Comparison of ENCODE assay signal across 8 cellular contexts in the genomic region with DNA sequence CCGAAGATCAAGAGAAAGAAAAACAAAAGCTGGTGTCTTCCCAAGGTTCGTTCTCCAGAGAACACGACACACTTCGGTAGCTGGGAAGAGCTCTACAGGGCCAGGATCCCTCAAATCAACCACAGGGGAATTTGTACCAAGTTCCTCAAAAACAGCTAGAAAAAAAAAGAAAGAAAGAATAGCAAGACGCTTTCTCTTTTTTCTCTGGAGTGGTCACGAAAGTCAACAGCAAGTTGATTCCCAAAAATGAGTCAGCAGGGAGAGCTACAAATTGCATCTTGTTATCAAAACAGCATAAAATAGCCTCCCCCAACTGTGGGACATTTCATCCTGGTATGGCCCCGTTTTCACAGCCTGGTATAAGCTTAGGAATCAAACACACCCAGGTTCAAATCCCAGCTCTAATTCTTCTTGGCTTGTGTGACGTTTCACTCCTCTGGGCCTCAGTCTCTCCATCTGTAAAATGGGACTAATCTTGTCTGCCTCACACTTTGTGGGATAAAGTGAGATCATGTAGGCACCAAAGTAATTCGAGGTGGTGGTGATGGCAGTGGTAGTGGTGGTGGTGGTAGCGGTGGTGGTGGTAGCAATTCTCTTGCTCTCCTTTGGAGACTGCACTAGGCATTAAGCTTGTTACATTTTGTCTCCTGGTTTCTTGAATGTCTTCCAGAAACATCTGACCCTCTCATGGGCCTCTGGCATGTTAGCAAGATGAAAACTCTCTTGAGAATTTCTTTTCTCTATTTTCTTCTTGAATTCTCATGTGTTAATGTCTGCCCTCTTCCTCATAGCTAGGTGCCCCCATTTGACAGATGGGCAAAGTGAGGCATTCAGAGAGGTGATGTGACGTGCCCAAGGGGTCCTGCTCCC. TPM values are rescaled to one million over a fixed set of nuclear protein-coding genes. Genes with fewer than 3 reads are reported as not detected.
DNase-seq lines count a peak whose midpoint lies in the region; ATAC-seq and TF ChIP-seq lines count a peak whose summit lies in the region.

No MANE protein-coding gene starts in this region.

- TF ChIP-seq EP300 in tibial nerve (IDR thresholded peaks at IDR 0.05) = no peak

- no peaks in the 10 kb centered on the region for H3K9me3 Mint-ChIP-seq in GM23338
- H3K9me3 Mint-ChIP-seq in activated T-helper 1 cell treated with anti-CD3 and anti-CD28 coated beads, Interleukin-12 subunit alpha, Interleukin-12 subunit beta, Interleukin-2, Interleukin-4 antibody, amounts not matched to agents 30 ng/mL and 10 ng/mL and 1 ng/mL, durations not matched to agents 14 hours and 24 hours and 36 hours = no peaks in the 10 kb centered on the region

- H3K79me2 ChIP-seq in GM23338 (replicated peaks; ENCODE audit: insufficient read depth) = no peaks in the 10 kb centered on the region

- peaks cover 5% of the 10 kb centered on the region for H3K27me3 Mint-ChIP-seq in GM23338 (ENCODE audit: insufficient read depth, low read depth, poor library complexity)
- H3K27me3 Mint-ChIP-seq in activated T-helper 1 cell treated with anti-CD3 and anti-CD28 coated beads, Interleukin-12 subunit alpha, Interleukin-12 subunit beta, Interleukin-2, Interleukin-4 antibody, amounts not matched to agents 30 ng/mL and 10 ng/mL and 1 ng/mL, durations not matched to agents 14 hours and 24 hours and 36 hours (ENCODE audit: insufficient read depth) = no peaks in the 10 kb centered on the region

- H3F3A ChIP-seq in GM23338 (replicated peaks; ENCODE audit: low read depth) = no peaks in the 10 kb centered on the region

- no peak for TF ChIP-seq POLR2A in tibial nerve (IDR thresholded peaks at IDR 0.05)

- DNase-seq in GM23338 (ENCODE audit: low spot score) (no peak), lower lobe of right lung (no peak), NCI-H1417 (lab: John Stamatoyannopoulos, UW) (no peak), tibial nerve (ENCODE audit: low spot score in 2 of 2) (no peak), DMS114 treated with DMSO at 0.1 percent for 48 hours (lab: John Stamatoyannopoulos, UW; ENCODE audit: unreplicated experiment) (no peak), NCI-H2107 (lab: John Stamatoyannopoulos, UW) (no peak)
- DNase-seq in activated T-helper 1 cell treated with anti-CD3 and anti-CD28 coated beads, Interleukin-12 subunit alpha, Interleukin-12 subunit beta, Interleukin-2, Interleukin-4 antibody, amounts not matched to agents 30 ng/mL and 10 ng/mL and 1 ng/mL, durations not matched to agents 14 hours and 24 hours and 36 hours (ENCODE audit: low spot score) = no peak

- TF ChIP-seq CTCF in GM23338 (conservative IDR thresholded peaks at IDR 0.05; ENCODE audit: low read depth in 2 of 2) (no peak), lower lobe of right lung (IDR thresholded peaks at IDR 0.05) (no peak), tibial nerve (IDR thresholded peaks at IDR 0.05) (no peak)

- H4K20me1 ChIP-seq in BLaER1 treated with 17β-estradiol and CSF1 and Interleukin-3, amounts not matched to agents 10 nM and 100 nM = peaks cover 0 to 24% (median 0%) of the 10 kb centered on the region in 11 experiments; a peak in 5 of 22 replicates
- no peaks in the 10 kb centered on the region for H4K20me1 ChIP-seq in GM23338 (replicated peaks; ENCODE audit: insufficient read depth)

- H3K4me1 Mint-ChIP-seq in GM23338 = peaks cover 6% of the 10 kb centered on the region; the same call in 2 of the 3 replicates
- peaks cover 58% of the 10 kb centered on the region for H3K4me1 Mint-ChIP-seq in activated T-helper 1 cell treated with anti-CD3 and anti-CD28 coated beads, Interleukin-12 subunit alpha, Interleukin-12 subunit beta, Interleukin-2, Interleukin-4 antibody, amounts not matched to agents 30 ng/mL and 10 ng/mL and 1 ng/mL, durations not matched to agents 14 hours and 24 hours and 36 hours (ENCODE audit: low read depth)

- H3K27ac Mint-ChIP-seq in GM23338 = no peak overlapping the region; the same call in 1 of the 2 replicates
- H3K27ac Mint-ChIP-seq in activated T-helper 1 cell treated with anti-CD3 and anti-CD28 coated beads, Interleukin-12 subunit alpha, Interleukin-12 subunit beta, Interleukin-2, Interleukin-4 antibody, amounts not matched to agents 30 ng/mL and 10 ng/mL and 1 ng/mL, durations not matched to agents 14 hours and 24 hours and 36 hours = peak overlapping the region; percentile 83

- no peaks in the 10 kb centered on the region for H3K36me3 ChIP-seq in BLaER1 treated with 17β-estradiol and CSF1 and Interleukin-3, amounts not matched to agents 10 nM and 100 nM
- H3K36me3 ChIP-seq in GM23338 (ENCODE audit: insufficient read depth) (no peaks in the 10 kb centered on the region), lower lobe of right lung (no peaks in the 10 kb centered on the region), tibial nerve (no peaks in the 10 kb centered on the region)

- peak overlapping the region; percentile 83 to 97 (median 94) for H3K4me2 ChIP-seq in BLaER1 treated with 17β-estradiol and CSF1 and Interleukin-3, amounts not matched to agents 10 nM and 100 nM
- H3K4me2 ChIP-seq in GM23338 = no peak overlapping the region

- H3K36me3 Mint-ChIP-seq in GM23338 (ENCODE audit: low read depth) = no peaks in the 10 kb centered on the region
- H3K36me3 Mint-ChIP-seq in activated T-helper 1 cell treated with anti-CD3 and anti-CD28 coated beads, Interleukin-12 subunit alpha, Interleukin-12 subunit beta, Interleukin-2, Interleukin-4 antibody, amounts not matched to agents 30 ng/mL and 10 ng/mL and 1 ng/mL, durations not matched to agents 14 hours and 24 hours and 36 hours (ENCODE audit: low read depth) = peaks cover 29% of the 10 kb centered on the region

- WGBS in tibial nerve, 2 donors = 44% methylated on average over 11 of the region's 11 CpGs

- peak overlapping the region in 4 of 10 experiments; percentile 2 to 75 (median 38); a peak in 5 of 20 replicates for H3K4me3 ChIP-seq in BLaER1 treated with 17β-estradiol and CSF1 and Interleukin-3, amounts not matched to agents 10 nM and 100 nM
- no peak overlapping the region for H3K4me3 ChIP-seq in GM23338
- H3K4me3 ChIP-seq in lower lobe of right lung = no peak overlapping the region
- H3K4me3 ChIP-seq in tibial nerve = no peak overlapping the region

- intact Hi-C loops in activated T-helper 1 cell treated with anti-CD3 and anti-CD28 coated beads, Interleukin-12 subunit alpha, Interleukin-12 subunit beta, Interleukin-2, Interleukin-4 antibody, amounts not matched to agents 30 ng/mL and 10 ng/mL and 1 ng/mL, durations not matched to agents 14 hours and 24 hours and 36 hours (cut with micrococcal nuclease) = loop anchor here (1.0 kb wide), 3 partner anchors 8 to 34 kb away; no protein-coding TSS in a partner anchor
- intact Hi-C loops in lower lobe of right lung (cut with DNase I) = no loop called here

- H3K9me3 ChIP-seq in BLaER1 treated with 17β-estradiol and CSF1 and Interleukin-3, amounts not matched to agents 10 nM and 100 nM (replicated peaks in 1 of 11) = peaks cover 1 to 12% (median 10%) of the 10 kb centered on the region in 11 experiments; a peak in 19 of 22 replicates
- H3K9me3 ChIP-seq in lower lobe of right lung = no peaks in the 10 kb centered on the region
- H3K9me3 ChIP-seq in tibial nerve = peaks cover 0 to 3% (median 0%) of the 10 kb centered on the region in 4 donors

- H2AFZ ChIP-seq in GM23338 = peak overlapping the region; percentile 86; the same call in 1 of the 2 replicates

- H3K9ac ChIP-seq in BLaER1 treated with 17β-estradiol and CSF1 and Interleukin-3, amounts not matched to agents 10 nM and 100 nM = peak overlapping the region in 10 of 11 experiments; percentile 47 to 84 (median 62); a peak in 20 of 22 replicates

- H3K4me3 Mint-ChIP-seq in GM23338 = no peak overlapping the region
- H3K4me3 Mint-ChIP-seq in activated T-helper 1 cell treated with anti-CD3 and anti-CD28 coated beads, Interleukin-12 subunit alpha, Interleukin-12 subunit beta, Interleukin-2, Interleukin-4 antibody, amounts not matched to agents 30 ng/mL and 10 ng/mL and 1 ng/mL, durations not matched to agents 14 hours and 24 hours and 36 hours = peak overlapping the region; percentile 100

- ATAC-seq in GM23338 (no peak), lower lobe of right lung (no peak)

- H3K27ac ChIP-seq in BLaER1 treated with 17β-estradiol and CSF1 and Interleukin-3, amounts not matched to agents 10 nM and 100 nM = peak overlapping the region; percentile 31 to 85 (median 68); a peak in 21 of 22 replicates
- H3K27ac ChIP-seq in GM23338 (ENCODE audit: low read depth) = no peak overlapping the region
- peak overlapping the region; percentile 71 for H3K27ac ChIP-seq in lower lobe of right lung
- H3K27ac ChIP-seq in tibial nerve = no peak overlapping the region

- H3K27me3 ChIP-seq in BLaER1 treated with 17β-estradiol and CSF1 and Interleukin-3, amounts not matched to agents 10 nM and 100 nM = peaks cover 0 to 17% (median 0%) of the 10 kb centered on the region in 11 experiments; a peak in 6 of 22 replicates
- no peaks in the 10 kb centered on the region for H3K27me3 ChIP-seq in GM23338 (ENCODE audit: insufficient read depth)
- no peaks in the 10 kb centered on the region for H3K27me3 ChIP-seq in lower lobe of right lung (ENCODE audit: low read depth)
- H3K27me3 ChIP-seq in tibial nerve = peaks cover 0 to 8% of the 10 kb centered on the region in 2 donors

- H3K9me2 ChIP-seq in GM23338 (ENCODE audit: insufficient read depth) = no peaks in the 10 kb centered on the region; the same call in 1 of the 2 replicates

- peaks cover 86 to 94% (median 90%) of the 10 kb centered on the region in 10 experiments for H3K4me1 ChIP-seq in BLaER1 treated with 17β-estradiol and CSF1 and Interleukin-3, amounts not matched to agents 10 nM and 100 nM
- H3K4me1 ChIP-seq in GM23338 (ENCODE audit: insufficient read depth) (no peaks in the 10 kb centered on the region), lower lobe of right lung (peaks cover 44% of the 10 kb centered on the region), tibial nerve (peaks cover 0 to 18% (median 7%) of the 10 kb centered on the region in 4 donors)

TF ChIP-seq in GM23338, 12 proteins besides CTCF, POLR2A, EP300 and RAD21:
- TF ChIP-seq EZH2 (IDR thresholded peaks at IDR 0.05; ENCODE audit: low read depth, unreplicated experiment) = no peak
- TF ChIP-seq NANOG (IDR thresholded peaks at IDR 0.05; ENCODE audit: borderline replicate concordance) = no peak
- TF ChIP-seq POLR2AphosphoS5 (IDR thresholded peaks at IDR 0.05; ENCODE audit: low read depth) = no peak
TF ChIP-seq in GM23338: peak in this region for 0.

RNA-seq across cellular contexts. Expression of gene IL21R, which starts 1.0 kb away (rescaled TPM):
- total RNA-seq in GM23338 (2014; rRNA removed; shearing (Covaris generic)) = 2.6 TPM in 2 replicates
- 0.42 and 0.83 TPM in 2 replicates for polyA plus RNA-seq in GM23338 (2016; fragmentation: Nextera tagmentation; extraction: Ambion mirVana)
- 101 and 104 TPM in 2 replicates for total RNA-seq in activated T-helper 1 cell treated with anti-CD3 and anti-CD28 coated beads, Interleukin-12 subunit alpha, Interleukin-12 subunit beta, Interleukin-2, Interleukin-4 antibody, amounts not matched to agents 30 ng/mL and 10 ng/mL and 1 ng/mL, durations not matched to agents 14 hours and 24 hours and 36 hours
- total RNA-seq in lower lobe of right lung (6.0 TPM), tibial nerve (1 to 10 TPM in 1 of 4 donors, under 1 TPM in 1, not detected in 2; 0.21 to 1.2 TPM)

Comparison
In these comparisons a context has a peak if more than half of its experiments do, and no peak if none do; other contexts are left out.
1. H3K27ac ChIP-seq: peak in BLaER1 treated with 17β-estradiol and CSF1 and Interleukin-3, amounts not matched to agents 10 nM and 100 nM (11 of 11) and lower lobe of right lung (single experiment); none in GM23338 (single experiment) and tibial nerve (0 of 4).
2. RNA of gene IL21R, which starts 1.0 kb away (total RNA-seq): 101 to 104 TPM in activated T-helper 1 cell treated with anti-CD3 and anti-CD28 coated beads, Interleukin-12 subunit alpha, Interleukin-12 subunit beta, Interleukin-2, Interleukin-4 antibody, amounts not matched to agents 30 ng/mL and 10 ng/mL and 1 ng/mL, durations not matched to agents 14 hours and 24 hours and 36 hours; 6.0 TPM in lower lobe of right lung (single experiment), 2.6 TPM in GM23338 and 0.21 to 1.2 TPM in tibial nerve; every median in the first group is over 10 times any median in the second.